9 cellular contexts compared by ENCODE assay signal in the genomic region with DNA sequence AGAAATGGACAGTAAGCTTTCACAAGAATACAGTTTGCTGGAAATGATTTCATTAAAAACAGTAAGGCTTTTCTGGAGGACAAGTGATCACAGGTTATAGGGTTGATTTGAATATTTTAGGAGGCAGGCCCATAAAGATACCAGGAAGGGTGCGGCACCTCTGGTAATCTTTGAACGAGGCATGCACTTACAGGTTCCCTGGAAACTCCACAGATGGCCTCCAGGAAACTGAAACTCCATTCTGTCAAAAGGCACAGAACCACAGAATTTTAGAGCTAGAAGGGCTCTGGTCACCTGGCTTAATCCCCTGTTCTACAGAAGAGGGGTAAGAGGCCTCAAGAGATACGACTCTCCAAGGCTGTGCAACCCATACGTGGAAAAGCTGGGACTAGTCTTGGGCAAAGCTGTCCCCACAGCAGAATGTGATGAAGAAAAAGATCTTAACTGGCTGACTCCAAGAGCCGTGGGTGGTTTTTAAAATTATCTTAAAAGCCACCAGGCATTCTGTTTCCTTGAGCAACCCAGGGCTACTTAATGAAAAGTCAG. TPM values are rescaled to one million over a fixed set of nuclear protein-coding genes. Genes with fewer than 3 reads are reported as not detected.
A peak's percentile ranks its signal among the peaks of the same experiment; 100 is the strongest.
DNase-seq lines count a peak whose midpoint lies in the region; ATAC-seq, FAIRE-seq and TF ChIP-seq lines count a peak whose summit lies in the region.
"Had no signal": no experiment of that assay in that cellular context is flagged by ENCODE, and none has a peak within 500 bp of the region (broad histone marks: within the 10 kb centered on the region; RNA-seq: fewer than 3 reads in every experiment).

No MANE protein-coding gene starts in this region.

- CTCF ChIA-PET in activated naive CD4-positive, alpha-beta T cell treated with anti-CD3 and anti-CD28 coated beads, Interleukin-2, amount 10 ng/mL, durations not matched to agents 7 days and 5 days (lab: Charles Lee), result interaction anchor here (1.6 to 2.2 kb wide), 2 partner anchors 17 to 48 kb away, joined by 3 to 11 read pairs; no protein-coding TSS in a partner anchor

- 87% methylated on average over 5 of the region's 5 CpGs for WGBS in thymus

- H3K4me3 ChIP-seq in keratinocyte (ENCODE audit: control insufficient read depth in 2 of 3, extremely low read depth in 1 of 3, insufficient read depth in 2 of 3, low read depth in 1 of 3, low read length in 3 of 3) (peak overlapping the region; percentile 89 to 92 (median 91)), thymus (ENCODE audit: low read length) (no peak overlapping the region)

- H3K4me1 ChIP-seq in keratinocyte (ENCODE audit: control insufficient read depth, extremely low read depth, insufficient read depth, low read length) (peaks cover 13% of the 10 kb centered on the region), thymus (ENCODE audit: control insufficient read depth, insufficient read depth, low read length) (peaks cover 9% of the 10 kb centered on the region)

- H3K9me3 Mint-ChIP-seq in activated naive CD4-positive, alpha-beta T cell treated with anti-CD3 and anti-CD28 coated beads, Interleukin-2, amount 10 ng/mL, durations not matched to agents 7 days and 5 days, result no peaks in the 10 kb centered on the region
- H3K9me3 Mint-ChIP-seq in activated naive CD4-positive, alpha-beta T cell treated with anti-CD3 and anti-CD28 coated beads, Interleukin-2, amount 50 U/mL, for 72 hours, result no peaks in the 10 kb centered on the region
- no peaks in the 10 kb centered on the region for H3K9me3 Mint-ChIP-seq in activated naive CD8-positive, alpha-beta T cell treated with anti-CD3 and anti-CD28 coated beads for 36 hours

- H3K36me3 ChIP-seq in keratinocyte (ENCODE audit: control insufficient read depth in 2 of 2, extremely low read depth in 1 of 2, insufficient read depth in 2 of 2, low read length in 2 of 2) (peaks cover 29 to 31% of the 10 kb centered on the region in 2 experiments), thymus (ENCODE audit: control insufficient read depth, insufficient read depth) (peaks cover 20% of the 10 kb centered on the region)

- peak overlapping the region; percentile 43 for H3K27ac Mint-ChIP-seq in activated naive CD4-positive, alpha-beta T cell treated with anti-CD3 and anti-CD28 coated beads, Interleukin-2, amount 10 ng/mL, durations not matched to agents 7 days and 5 days
- no peak overlapping the region for H3K27ac Mint-ChIP-seq in activated naive CD4-positive, alpha-beta T cell treated with anti-CD3 and anti-CD28 coated beads, Interleukin-2, amount 50 U/mL, for 72 hours
- H3K27ac Mint-ChIP-seq in activated naive CD8-positive, alpha-beta T cell treated with anti-CD3 and anti-CD28 coated beads for 36 hours, result no peak overlapping the region

- H3K9me3 ChIP-seq in keratinocyte (ENCODE audit: control insufficient read depth, low read depth, low read length) (no peaks in the 10 kb centered on the region), thymus (ENCODE audit: control insufficient read depth) (no peaks in the 10 kb centered on the region)

- H3K79me2 ChIP-seq in keratinocyte (ENCODE audit: control insufficient read depth, insufficient read depth, low read length), result peaks cover 11% of the 10 kb centered on the region

- no peaks in the 10 kb centered on the region for H3K27me3 ChIP-seq in keratinocyte (ENCODE audit: control insufficient read depth, extremely low read depth, insufficient read depth, low read length)
- no peaks in the 10 kb centered on the region for H3K27me3 ChIP-seq in thymus (ENCODE audit: control insufficient read depth, insufficient read depth)

- no peaks in the 10 kb centered on the region for H4K20me1 ChIP-seq in keratinocyte (ENCODE audit: control insufficient read depth, extremely low read depth, insufficient read depth, low read length)

- TF ChIP-seq CTCF in keratinocyte (optimal IDR thresholded peaks at IDR 0.05 in 1 of 3, IDR thresholded peaks at IDR 0.05 in 1 of 3, conservative IDR thresholded peaks at IDR 0.05 in 1 of 3; ENCODE audit: extremely low read depth in 1 of 3, insufficient read depth in 2 of 3, low read length in 3 of 3), result no peak

- peak overlapping the region; percentile 83 for H3K27ac ChIP-seq in keratinocyte (ENCODE audit: control insufficient read depth, insufficient read depth, low read length)
- peak overlapping the region; percentile 15 for H3K27ac ChIP-seq in thymus (ENCODE audit: low read depth)

- FAIRE-seq in keratinocyte (lab: Jason Lieb, UNC), result peak; percentile 41

- no peak for ATAC-seq in activated naive CD4-positive, alpha-beta T cell treated with anti-CD3 and anti-CD28 coated beads, Interleukin-2, amount 50 U/mL, for 72 hours
- ATAC-seq in HG03139 (IDR thresholded peaks at IDR 0.05; ENCODE audit: unreplicated experiment), result no peak

- peaks cover 20% of the 10 kb centered on the region for H3K36me3 Mint-ChIP-seq in activated naive CD4-positive, alpha-beta T cell treated with anti-CD3 and anti-CD28 coated beads, Interleukin-2, amount 10 ng/mL, durations not matched to agents 7 days and 5 days
- H3K36me3 Mint-ChIP-seq in activated naive CD4-positive, alpha-beta T cell treated with anti-CD3 and anti-CD28 coated beads, Interleukin-2, amount 50 U/mL, for 72 hours, result peaks cover 0 to 15% of the 10 kb centered on the region in 2 donors
- peaks cover 7% of the 10 kb centered on the region for H3K36me3 Mint-ChIP-seq in activated naive CD8-positive, alpha-beta T cell treated with anti-CD3 and anti-CD28 coated beads for 36 hours

- no peak for DNase-seq in activated naive CD4-positive, alpha-beta T cell treated with anti-CD3 and anti-CD28 coated beads, Interleukin-2, amount 10 ng/mL, durations not matched to agents 7 days and 5 days
- no peak for DNase-seq in activated naive CD4-positive, alpha-beta T cell treated with anti-CD3 and anti-CD28 coated beads, Interleukin-2, amount 50 U/mL, for 72 hours (ENCODE audit: low spot score in 2 of 2)
- no peak for DNase-seq in activated naive CD8-positive, alpha-beta T cell treated with anti-CD3 and anti-CD28 coated beads for 36 hours
- DNase-seq in keratinocyte (ENCODE audit: low read depth, low spot score) (no peak), SHP77 (lab: John Stamatoyannopoulos, UW) (no peak), SW480 (ENCODE audit: low spot score) (no peak)

- peaks cover 26% of the 10 kb centered on the region for H3K4me1 Mint-ChIP-seq in activated naive CD4-positive, alpha-beta T cell treated with anti-CD3 and anti-CD28 coated beads, Interleukin-2, amount 10 ng/mL, durations not matched to agents 7 days and 5 days
- H3K4me1 Mint-ChIP-seq in activated naive CD8-positive, alpha-beta T cell treated with anti-CD3 and anti-CD28 coated beads for 36 hours, result peaks cover 36% of the 10 kb centered on the region

- H3K4me2 ChIP-seq in keratinocyte (ENCODE audit: control insufficient read depth, extremely low read depth, insufficient read depth, low read depth, low read length), result peak overlapping the region; percentile 90

- dilution Hi-C loops in keratinocyte (cut with MboI; ENCODE audit: extremely low pct_ligation_motif_present, low sequenced_read_pairs), result no loop called here

- H3K9ac ChIP-seq in keratinocyte (ENCODE audit: control insufficient read depth, extremely low read depth, insufficient read depth, low read length), result peak overlapping the region; percentile 94

- H3K4me3 Mint-ChIP-seq in activated naive CD4-positive, alpha-beta T cell treated with anti-CD3 and anti-CD28 coated beads, Interleukin-2, amount 10 ng/mL, durations not matched to agents 7 days and 5 days, result peak overlapping the region; percentile 61
- peak overlapping the region; percentile 64 for H3K4me3 Mint-ChIP-seq in activated naive CD8-positive, alpha-beta T cell treated with anti-CD3 and anti-CD28 coated beads for 36 hours

- peaks cover 9% of the 10 kb centered on the region for H3K27me3 Mint-ChIP-seq in activated naive CD4-positive, alpha-beta T cell treated with anti-CD3 and anti-CD28 coated beads, Interleukin-2, amount 10 ng/mL, durations not matched to agents 7 days and 5 days
- H3K27me3 Mint-ChIP-seq in activated naive CD8-positive, alpha-beta T cell treated with anti-CD3 and anti-CD28 coated beads for 36 hours, result no peaks in the 10 kb centered on the region

- no peak overlapping the region for H2AFZ ChIP-seq in keratinocyte (ENCODE audit: control insufficient read depth, low read length)

- no peaks in the 10 kb centered on the region for H3K9me1 ChIP-seq in keratinocyte (ENCODE audit: control insufficient read depth, extremely low read depth, insufficient read depth, low read length)

RNA-seq across cellular contexts. Expression of gene STARD5, which starts 1.2 kb away (rescaled TPM):
- 1 to 10 TPM; 8.0 to 8.8 TPM for total RNA-seq in activated naive CD4-positive, alpha-beta T cell treated with anti-CD3 and anti-CD28 coated beads, Interleukin-2, amount 50 U/mL, for 72 hours
- total RNA-seq in activated naive CD8-positive, alpha-beta T cell treated with anti-CD3 and anti-CD28 coated beads for 36 hours, result 1 to 10 TPM; 6.2 to 7.7 TPM
- polyA plus RNA-seq in keratinocyte (38.8 to 56.4 TPM (median 40.2 TPM) in 3 replicates), thymus (12.0 TPM)
- polyA plus RNA-seq in keratinocyte (2011; ENCODE audit: low read depth), result 21.1 TPM
- 37.3 and 38.8 TPM in 2 replicates for polyA plus RNA-seq in keratinocyte (2011; cell fraction: cytosol; rRNA removed)
- 99.9 and 113 TPM in 2 replicates for polyA plus RNA-seq in keratinocyte (2011; cell fraction: nucleus; rRNA removed)
- polyA plus RNA-seq in keratinocyte (2012; ENCODE audit: low replicate concordance), result 18.6 and 35.3 TPM in 2 replicates
- 35.0 to 74.5 TPM (median 47.4 TPM) in 3 replicates for polyA minus RNA-seq in keratinocyte
- 14.6 TPM for polyA minus RNA-seq in keratinocyte (2011; cell fraction: cytosol; rRNA and poly(A)+ RNA removed)
- polyA minus RNA-seq in keratinocyte (2011; cell fraction: nucleus; rRNA and poly(A)+ RNA removed), result 22.9 and 38.5 TPM in 2 replicates

RNA-seq across cellular contexts. Expression of gene TMC3, which starts 51.2 kb away (rescaled TPM):
- not detected for total RNA-seq in activated naive CD4-positive, alpha-beta T cell treated with anti-CD3 and anti-CD28 coated beads, Interleukin-2, amount 50 U/mL, for 72 hours
- total RNA-seq in activated naive CD8-positive, alpha-beta T cell treated with anti-CD3 and anti-CD28 coated beads for 36 hours, result not detected
- polyA plus RNA-seq in keratinocyte, result not detected in 3 replicates
- polyA plus RNA-seq in keratinocyte (2011; ENCODE audit: low read depth), result not detected
- polyA plus RNA-seq in keratinocyte (2011; cell fraction: cytosol; rRNA removed), result not detected in 2 replicates
- not detected in 2 replicates for polyA plus RNA-seq in keratinocyte (2011; cell fraction: nucleus; rRNA removed)
- not detected in 2 replicates for polyA plus RNA-seq in keratinocyte (2012; ENCODE audit: low replicate concordance)
- not detected in 3 replicates for polyA minus RNA-seq in keratinocyte
- polyA minus RNA-seq in keratinocyte (2011; cell fraction: cytosol; rRNA and poly(A)+ RNA removed), result not detected
- polyA minus RNA-seq in keratinocyte (2011; cell fraction: nucleus; rRNA and poly(A)+ RNA removed), result not detected in 2 replicates
- polyA plus RNA-seq in thymus, result 0.07 TPM
- total RNA-seq: epithelial cell of proximal tubule had no signal
